In genomic region chr15:45441686-45442085, GRCh38 we compare ENCODE assay signal across 19 cellular contexts.
DNase-seq lines count a peak whose midpoint lies in the region; ATAC-seq and TF ChIP-seq lines count a peak whose summit lies in the region.
"Had no signal": no experiment of that assay in that cellular context is flagged by ENCODE, and none has a peak within 500 bp of the region (broad histone marks: within the 10 kb centered on the region; RNA-seq: fewer than 3 reads in every experiment).

No MANE protein-coding gene starts in this region.

- no peaks in the 10 kb centered on the region for H3K36me3 ChIP-seq in IMR-90 (ENCODE audit: control insufficient read depth, insufficient read depth, low read length)
- H3K36me3 ChIP-seq in colonic mucosa, result no peaks in the 10 kb centered on the region
- H3K36me3 ChIP-seq in mucosa of stomach (ENCODE audit: control insufficient read depth, insufficient read depth, low read length), result no peaks in the 10 kb centered on the region

- CTCF ChIA-PET in IMR-90 (lab: Yijun Ruan, JAX), result interaction anchor here (1.2 kb wide), 1 partner anchor 11 kb away, joined by 3 read pairs; no protein-coding TSS in a partner anchor

- no peak overlapping the region for H2BK15ac ChIP-seq in IMR-90 (ENCODE audit: low read depth, low read length)

- H3K4me3 ChIP-seq in IMR-90 (ENCODE audit: insufficient read depth, low read depth, low read length), result no peak overlapping the region
- H3K4me3 ChIP-seq in colonic mucosa, result peak overlapping the region; percentile 17
- no peak overlapping the region for H3K4me3 ChIP-seq in mucosa of stomach (ENCODE audit: low read length)
- H3K4me3 ChIP-seq: coronary artery had no signal

- no peak overlapping the region for H2BK120ac ChIP-seq in IMR-90 (ENCODE audit: low read depth, low read length)

- H4K91ac ChIP-seq in IMR-90 (ENCODE audit: insufficient read depth, low read depth, low read length), result no peak overlapping the region

- no peak overlapping the region for H3K23ac ChIP-seq in IMR-90 (ENCODE audit: low read depth, low read length)

- H3K18ac ChIP-seq in IMR-90 (ENCODE audit: low read depth, low read length), result no peak overlapping the region; the same call in 1 of the 2 replicates

- H3K27ac ChIP-seq in IMR-90 (ENCODE audit: insufficient read depth, low read length) (no peak overlapping the region), colonic mucosa (peak overlapping the region; percentile 78)
- H3K27ac ChIP-seq: coronary artery had no signal

- H2BK5ac ChIP-seq in IMR-90 (ENCODE audit: low read depth, low read length, poor library complexity, severe bottlenecking), result no peak overlapping the region

- H3K14ac ChIP-seq in IMR-90 (replicated peaks; ENCODE audit: low read depth, low read length), result no peak overlapping the region

- peaks cover 10% of the 10 kb centered on the region for H3K27me3 Mint-ChIP-seq in T-helper 2 cell treated with Interferon-gamma antibody and Interleukin-4, amounts not matched to agents 5 μg/mL and 100 μg/mL, for 36 hours (ENCODE audit: low read depth)
- H3K27me3 Mint-ChIP-seq: activated naive CD4-positive, alpha-beta T cell treated with anti-CD3 and anti-CD28 coated beads, Interleukin-2, amount 50 U/mL, for 24 hours had no signal

- no CpG with 5 or more reads among the region's 8 CpGs for WGBS in IMR-90 (ENCODE audit: extremely low coverage in 2 of 2, insufficient read length in 1 of 2), 2 experiments

- no peaks in the 10 kb centered on the region for H3K27me3 ChIP-seq in IMR-90 (ENCODE audit: control insufficient read depth, insufficient read depth, low read length)
- no peaks in the 10 kb centered on the region for H3K27me3 ChIP-seq in colonic mucosa
- no peaks in the 10 kb centered on the region for H3K27me3 ChIP-seq in mucosa of stomach (ENCODE audit: control insufficient read depth, insufficient read depth, low read length)

- no peak overlapping the region for H2BK20ac ChIP-seq in IMR-90 (ENCODE audit: low read depth, low read length)

- no peak for TF ChIP-seq RAD21 in IMR-90 (IDR thresholded peaks at IDR 0.05; ENCODE audit: low read length)

- peak; percentile 4 for DNase-seq in COLO668 (lab: John Stamatoyannopoulos, UW; ENCODE audit: unreplicated experiment)
- DNase-seq in IMR-90, result no peak
- peak; percentile 82 for DNase-seq in colonic mucosa
- DNase-seq in T-helper 2 cell treated with Interferon-gamma antibody and Interleukin-4, amounts not matched to agents 5 μg/mL and 100 μg/mL, for 36 hours (ENCODE audit: low spot score), result no peak
- DNase-seq: activated B cell treated with CpG ODN at 0.5 μM for 24 hours; activated CD8-positive, alpha-beta T cell treated with anti-CD3 and anti-CD28 coated beads, Interleukin-2, amount 10 ng/mL, durations not matched to agents 7 days and 5 days; activated T-cell treated with anti-CD3 and anti-CD28 coated beads, Interleukin-2, amount 50 U/mL, for 72 hours; AML-193; NCI-H146; NCI-H446 treated with DMSO at 0.1 percent for 48 hours; nucleus accumbens; SHP77; stimulated activated CD4-positive, alpha-beta T cell treated with anti-CD3 and anti-CD28 coated beads, Interleukin-2, amount 100 ng/mL, for 48 hours had no signal

- no TSS peak for BruUV-seq in IMR-90 (replicated peaks; lab: Mats Ljungman, UMichigan)

- H3K4me1 Mint-ChIP-seq in T-helper 2 cell treated with Interferon-gamma antibody and Interleukin-4, amounts not matched to agents 5 μg/mL and 100 μg/mL, for 36 hours (ENCODE audit: low read depth), result no peaks in the 10 kb centered on the region
- H3K4me1 Mint-ChIP-seq: activated B cell treated with CpG ODN at 0.5 μM for 24 hours; activated naive CD4-positive, alpha-beta T cell treated with anti-CD3 and anti-CD28 coated beads, Interleukin-2, amount 50 U/mL, for 24 hours had no signal

- H3K9me1 ChIP-seq in IMR-90 (ENCODE audit: insufficient read depth, low read length), result peaks cover 9% of the 10 kb centered on the region; the same call in 1 of the 2 replicates

- dilution Hi-C loops in IMR-90 (cut with HindIII; ENCODE audit: low sequenced_read_pairs, unreplicated experiment), result no loop called here

- intact Hi-C loops in IMR-90 (cut with micrococcal nuclease), result no loop called here
- intact Hi-C loops in colonic mucosa (cut with DNase I), result no loop called here

- no peak overlapping the region for H4K8ac ChIP-seq in IMR-90 (ENCODE audit: low read depth in 2 of 2, low read length in 2 of 2)

- no peak overlapping the region for H2AK5ac ChIP-seq in IMR-90 (ENCODE audit: low read depth, low read length)

- H3K9ac ChIP-seq in IMR-90 (ENCODE audit: low read depth, low read length), result no peak overlapping the region
- peak overlapping the region in 1 of 2 donors; percentile 82 for H3K9ac ChIP-seq in colonic mucosa (ENCODE audit: low read depth in 2 of 2, low read length in 2 of 2)
- peak overlapping the region; percentile 14 for H3K9ac ChIP-seq in mucosa of stomach (ENCODE audit: low read length)

- H3K4me3 Mint-ChIP-seq in T-helper 2 cell treated with Interferon-gamma antibody and Interleukin-4, amounts not matched to agents 5 μg/mL and 100 μg/mL, for 36 hours, result no peak overlapping the region
- H3K4me3 Mint-ChIP-seq: activated B cell treated with CpG ODN at 0.5 μM for 24 hours; activated CD8-positive, alpha-beta T cell treated with anti-CD3 and anti-CD28 coated beads, Interleukin-2, amount 10 ng/mL, durations not matched to agents 7 days and 5 days; activated naive CD4-positive, alpha-beta T cell treated with anti-CD3 and anti-CD28 coated beads, Interleukin-2, amount 50 U/mL, for 24 hours; activated T-cell treated with anti-CD3 and anti-CD28 coated beads, Interleukin-2, amount 50 U/mL, for 72 hours had no signal

- no peak overlapping the region for H3K4ac ChIP-seq in IMR-90 (ENCODE audit: low read depth, low read length)

- no peak overlapping the region for H2AFZ ChIP-seq in IMR-90 (replicated peaks; ENCODE audit: low read length, poor library complexity)

- peak overlapping the region; percentile 33 for H2AK9ac ChIP-seq in IMR-90 (replicated peaks; ENCODE audit: low read depth, low read length, poor library complexity)

- no peaks in the 10 kb centered on the region for H3K9me3 Mint-ChIP-seq in T-helper 2 cell treated with Interferon-gamma antibody and Interleukin-4, amounts not matched to agents 5 μg/mL and 100 μg/mL, for 36 hours
- H3K9me3 Mint-ChIP-seq: activated B cell treated with CpG ODN at 0.5 μM for 24 hours; activated naive CD4-positive, alpha-beta T cell treated with anti-CD3 and anti-CD28 coated beads, Interleukin-2, amount 50 U/mL, for 24 hours; activated T-cell treated with anti-CD3 and anti-CD28 coated beads, Interleukin-2, amount 50 U/mL, for 72 hours had no signal

- no peak overlapping the region for H3K27ac Mint-ChIP-seq in T-helper 2 cell treated with Interferon-gamma antibody and Interleukin-4, amounts not matched to agents 5 μg/mL and 100 μg/mL, for 36 hours
- H3K27ac Mint-ChIP-seq: activated B cell treated with CpG ODN at 0.5 μM for 24 hours; activated CD8-positive, alpha-beta T cell treated with anti-CD3 and anti-CD28 coated beads, Interleukin-2, amount 10 ng/mL, durations not matched to agents 7 days and 5 days; activated naive CD4-positive, alpha-beta T cell treated with anti-CD3 and anti-CD28 coated beads, Interleukin-2, amount 50 U/mL, for 24 hours; activated T-cell treated with anti-CD3 and anti-CD28 coated beads, Interleukin-2, amount 50 U/mL, for 72 hours had no signal

- TF ChIP-seq CTCF in IMR-90 (conservative IDR thresholded peaks at IDR 0.05; ENCODE audit: low read depth, low read length), result no peak
- TF ChIP-seq CTCF in colonic mucosa (IDR thresholded peaks at IDR 0.05), result no peak

- H4K5ac ChIP-seq in IMR-90 (ENCODE audit: low read depth, low read length), result no peak overlapping the region

- no peaks in the 10 kb centered on the region for H4K20me1 ChIP-seq in IMR-90 (ENCODE audit: insufficient read depth, low read length)

- no peak overlapping the region for H3K4me2 ChIP-seq in IMR-90 (ENCODE audit: low read depth, low read length)

- H3K79me1 ChIP-seq in IMR-90 (ENCODE audit: low read depth in 1 of 2, low read length in 2 of 2), result no peaks in the 10 kb centered on the region

- POLR2A ChIA-PET in IMR-90 (lab: Charles Lee; ENCODE audit: unreplicated experiment), result no interaction called here

- no peak for TF ChIP-seq POLR2A in IMR-90 (IDR thresholded peaks at IDR 0.05; ENCODE audit: low read depth, low read length)

- in situ Hi-C loops in IMR-90 (cut with MboI; ENCODE audit: low sequenced_read_pairs), result no loop called here

- ATAC-seq in IMR-90 (ENCODE audit: low read depth) (no peak), GM19455 (IDR thresholded peaks at IDR 0.05; ENCODE audit: unreplicated experiment) (no peak), GM21717 (IDR thresholded peaks at IDR 0.05; ENCODE audit: unreplicated experiment) (no peak), GM19328 (IDR thresholded peaks at IDR 0.05; ENCODE audit: unreplicated experiment) (no peak)
- ATAC-seq: activated CD8-positive, alpha-beta T cell treated with anti-CD3 and anti-CD28 coated beads, Interleukin-2, amount 10 ng/mL, durations not matched to agents 7 days and 5 days; activated T-cell treated with anti-CD3 and anti-CD28 coated beads, Interleukin-2, amount 50 U/mL, for 72 hours had no signal

- no peaks in the 10 kb centered on the region for H3K36me3 Mint-ChIP-seq in T-helper 2 cell treated with Interferon-gamma antibody and Interleukin-4, amounts not matched to agents 5 μg/mL and 100 μg/mL, for 36 hours (ENCODE audit: low read depth)
- H3K36me3 Mint-ChIP-seq: activated naive CD4-positive, alpha-beta T cell treated with anti-CD3 and anti-CD28 coated beads, Interleukin-2, amount 50 U/mL, for 24 hours had no signal

- H3K4me1 ChIP-seq in IMR-90 (ENCODE audit: control insufficient read depth, insufficient read depth, low read length) (peaks cover 8% of the 10 kb centered on the region), colonic mucosa (no peaks in the 10 kb centered on the region), mucosa of stomach (ENCODE audit: control insufficient read depth, insufficient read depth, low read length) (peaks cover 27% of the 10 kb centered on the region)

- H3K56ac ChIP-seq in IMR-90 (ENCODE audit: extremely low read depth, insufficient read depth, low read length), result no peak overlapping the region

- no peaks in the 10 kb centered on the region for H3K9me3 ChIP-seq in IMR-90 (ENCODE audit: control insufficient read depth, insufficient read depth, low read length)
- no peaks in the 10 kb centered on the region for H3K9me3 ChIP-seq in colonic mucosa
- no peaks in the 10 kb centered on the region for H3K9me3 ChIP-seq in mucosa of stomach (ENCODE audit: control insufficient read depth, low read length)

TF ChIP-seq in IMR-90, 13 proteins besides CTCF, POLR2A, EP300 and RAD21 (continues in another document):
- TF ChIP-seq RFX5 (IDR thresholded peaks at IDR 0.05; ENCODE audit: low read depth, low read length) (no peak), RCOR1 (IDR thresholded peaks at IDR 0.05; ENCODE audit: insufficient replicate concordance, low read length) (no peak), USF2 (IDR thresholded peaks at IDR 0.05; ENCODE audit: low read depth, low read length) (no peak)

Comparison
In these comparisons a context has a peak if more than half of its experiments do, and no peak if none do; other contexts are left out.
1. DNase-seq: peak in COLO668 (single experiment) and colonic mucosa (single experiment); none in IMR-90 (single experiment) and T-helper 2 cell treated with Interferon-gamma antibody and Interleukin-4, amounts not matched to agents 5 μg/mL and 100 μg/mL, for 36 hours (single experiment).